ENCODE assay signal across 8 cellular contexts in genomic region chr17:64147110-64148016, GRCh38. TPM values are rescaled to one million over a fixed set of nuclear protein-coding genes. Genes with fewer than 3 reads are reported as not detected.
DNase-seq lines count a peak whose midpoint lies in the region; ATAC-seq and TF ChIP-seq lines count a peak whose summit lies in the region.

No MANE protein-coding gene starts in this region.

- no peaks in the 10 kb centered on the region for H3K79me2 ChIP-seq in smooth muscle cell (ENCODE audit: low read depth)

- TF ChIP-seq CTCF in esophagus muscularis mucosa (IDR thresholded peaks at IDR 0.05): no peak
- TF ChIP-seq CTCF in smooth muscle cell (IDR thresholded peaks at IDR 0.05; ENCODE audit: borderline replicate concordance, insufficient read depth, poor library complexity, severe bottlenecking): no peak
- no peak for TF ChIP-seq CTCF in omental fat pad (IDR thresholded peaks at IDR 0.05)
- TF ChIP-seq CTCF in CD14-positive monocyte (IDR thresholded peaks at IDR 0.05): no peak

- POLR2A ChIA-PET in activated CD4-positive, alpha-beta memory T cell treated with anti-CD3 and anti-CD28 coated beads for 36 hours (lab: Charles Lee): interaction anchor here (0.9 to 4.0 kb wide), 7 partner anchors 16 to 228 kb away, joined by 3 to 65 read pairs (median 9); partner anchors contain the start of genes ERN1 and TEX2
- POLR2A ChIA-PET in activated CD4-positive, alpha-beta memory T cell treated with anti-CD3 and anti-CD28 coated beads, Interleukin-2, amount 10 ng/mL, durations not matched to agents 7 days and 5 days (lab: Charles Lee): interaction anchor here (0.6 to 5.6 kb wide), 15 partner anchors 13 to 319 kb away, joined by 3 to 67 read pairs (median 8); partner anchors contain the start of genes CSHL1, ERN1, ICAM2 and TEX2

- no peaks in the 10 kb centered on the region for H3K27me3 ChIP-seq in esophagus muscularis mucosa
- H3K27me3 ChIP-seq in smooth muscle cell (ENCODE audit: low read depth): no peaks in the 10 kb centered on the region

- no peaks in the 10 kb centered on the region for H3K27me3 Mint-ChIP-seq in activated CD4-positive, alpha-beta memory T cell treated with anti-CD3 and anti-CD28 coated beads for 36 hours
- no peaks in the 10 kb centered on the region for H3K27me3 Mint-ChIP-seq in activated CD4-positive, alpha-beta memory T cell treated with anti-CD3 and anti-CD28 coated beads, Interleukin-2, amount 10 ng/mL, durations not matched to agents 7 days and 5 days
- H3K27me3 Mint-ChIP-seq in CD14-positive monocyte (ENCODE audit: low read depth in 3 of 3): no peaks in the 10 kb centered on the region

- H2AFZ ChIP-seq in smooth muscle cell (ENCODE audit: low read depth): no peak overlapping the region

- H4K20me1 ChIP-seq in smooth muscle cell (ENCODE audit: low read depth): peaks cover 10% of the 10 kb centered on the region

- H3K4me2 ChIP-seq in smooth muscle cell: peak overlapping the region; percentile 93

- H3K4me1 ChIP-seq in esophagus muscularis mucosa (peaks cover 22 to 37% (median 25%) of the 10 kb centered on the region in 4 donors), smooth muscle cell (ENCODE audit: low read depth) (peaks cover 10% of the 10 kb centered on the region)

- H3K9me3 ChIP-seq in esophagus muscularis mucosa (no peaks in the 10 kb centered on the region), smooth muscle cell (replicated peaks; ENCODE audit: low read depth) (no peaks in the 10 kb centered on the region)

- no peak for DNase-seq in activated CD4-positive, alpha-beta memory T cell treated with anti-CD3 and anti-CD28 coated beads for 36 hours
- DNase-seq in activated CD4-positive, alpha-beta memory T cell treated with anti-CD3 and anti-CD28 coated beads, Interleukin-2, amount 10 ng/mL, durations not matched to agents 7 days and 5 days: no peak
- DNase-seq in OCI-M1 (lab: John Stamatoyannopoulos, UW) (peak; percentile 73), esophagus muscularis mucosa (ENCODE audit: extremely low spot score) (no peak), smooth muscle cell (lab: John Stamatoyannopoulos, UW; ENCODE audit: unreplicated experiment) (no peak), omental fat pad (ENCODE audit: low spot score) (no peak), CD14-positive monocyte (ENCODE audit: low spot score) (no peak)

- peak overlapping the region; percentile 48 for H3K4me3 Mint-ChIP-seq in activated CD4-positive, alpha-beta memory T cell treated with anti-CD3 and anti-CD28 coated beads for 36 hours
- no peak overlapping the region for H3K4me3 Mint-ChIP-seq in activated CD4-positive, alpha-beta memory T cell treated with anti-CD3 and anti-CD28 coated beads, Interleukin-2, amount 10 ng/mL, durations not matched to agents 7 days and 5 days
- no peak overlapping the region for H3K4me3 Mint-ChIP-seq in CD14-positive monocyte

- H3K36me3 ChIP-seq in esophagus muscularis mucosa: peaks cover 0 to 28% (median 13%) of the 10 kb centered on the region in 4 donors
- peaks cover under 1% of the 10 kb centered on the region for H3K36me3 ChIP-seq in smooth muscle cell (ENCODE audit: low read depth)

- intact Hi-C loops in activated CD4-positive, alpha-beta memory T cell treated with anti-CD3 and anti-CD28 coated beads for 36 hours (cut with micrococcal nuclease): loop anchor here (5.0 kb wide), 2 partner anchors 70 to 350 kb away; partner anchors contain the start of gene POLG2
- intact Hi-C loops in esophagus muscularis mucosa (cut with DNase I) (loop anchor here (5.0 kb wide), 2 partner anchors 115 to 135 kb away; partner anchors contain the start of gene TEX2), CD14-positive monocyte (cut with micrococcal nuclease) (loop anchor here in 1 of 2 donors (5.0 kb wide), 3 partner anchors 35 to 135 kb away; partner anchors contain the start of gene TEX2)

- H3F3A ChIP-seq in smooth muscle cell (ENCODE audit: low read depth): peaks cover 22% of the 10 kb centered on the region

- H3K4me3 ChIP-seq in esophagus muscularis mucosa (peak overlapping the region; percentile 69 to 81 (median 79)), smooth muscle cell (peak overlapping the region; percentile 69)

- ATAC-seq in omental fat pad (ENCODE audit: low FRiP score) (no peak), HG03571 (IDR thresholded peaks at IDR 0.05; ENCODE audit: unreplicated experiment) (no peak)

- 58% methylated on average over 15 of the region's 15 CpGs for WGBS in esophagus muscularis mucosa
- WGBS in smooth muscle cell (ENCODE audit: low lambda C conversion rate): 46% methylated on average over 15 of the region's 15 CpGs

- H3K27ac ChIP-seq in esophagus muscularis mucosa (replicated peaks in 1 of 4) (peak overlapping the region; percentile 86 to 96 (median 93)), smooth muscle cell (ENCODE audit: low read depth) (peak overlapping the region; percentile 93)

- peak overlapping the region; percentile 87 for H3K9ac ChIP-seq in smooth muscle cell (ENCODE audit: low read depth)

- H3K36me3 Mint-ChIP-seq in activated CD4-positive, alpha-beta memory T cell treated with anti-CD3 and anti-CD28 coated beads for 36 hours: peaks cover 10% of the 10 kb centered on the region
- peaks cover 22% of the 10 kb centered on the region for H3K36me3 Mint-ChIP-seq in activated CD4-positive, alpha-beta memory T cell treated with anti-CD3 and anti-CD28 coated beads, Interleukin-2, amount 10 ng/mL, durations not matched to agents 7 days and 5 days (ENCODE audit: low read depth)
- peaks cover 19 to 25% of the 10 kb centered on the region in 2 donors for H3K36me3 Mint-ChIP-seq in CD14-positive monocyte

- no peak for TF ChIP-seq EP300 in esophagus muscularis mucosa (IDR thresholded peaks at IDR 0.05)

- H3K27ac Mint-ChIP-seq in activated CD4-positive, alpha-beta memory T cell treated with anti-CD3 and anti-CD28 coated beads for 36 hours: peak overlapping the region; percentile 64
- H3K27ac Mint-ChIP-seq in activated CD4-positive, alpha-beta memory T cell treated with anti-CD3 and anti-CD28 coated beads, Interleukin-2, amount 10 ng/mL, durations not matched to agents 7 days and 5 days: no peak overlapping the region
- H3K27ac Mint-ChIP-seq in CD14-positive monocyte: peak overlapping the region in 1 of 7 donors; percentile 70

- H3K4me1 Mint-ChIP-seq in activated CD4-positive, alpha-beta memory T cell treated with anti-CD3 and anti-CD28 coated beads for 36 hours (ENCODE audit: low read depth): peaks cover 23% of the 10 kb centered on the region
- peaks cover 25% of the 10 kb centered on the region for H3K4me1 Mint-ChIP-seq in activated CD4-positive, alpha-beta memory T cell treated with anti-CD3 and anti-CD28 coated beads, Interleukin-2, amount 10 ng/mL, durations not matched to agents 7 days and 5 days
- H3K4me1 Mint-ChIP-seq in CD14-positive monocyte: peaks cover 24% of the 10 kb centered on the region

- TF ChIP-seq POLR2A in esophagus muscularis mucosa (IDR thresholded peaks at IDR 0.05; ENCODE audit: low read depth): no peak

- no peaks in the 10 kb centered on the region for H3K9me3 Mint-ChIP-seq in activated CD4-positive, alpha-beta memory T cell treated with anti-CD3 and anti-CD28 coated beads for 36 hours
- no peaks in the 10 kb centered on the region for H3K9me3 Mint-ChIP-seq in activated CD4-positive, alpha-beta memory T cell treated with anti-CD3 and anti-CD28 coated beads, Interleukin-2, amount 10 ng/mL, durations not matched to agents 7 days and 5 days
- no peaks in the 10 kb centered on the region for H3K9me3 Mint-ChIP-seq in CD14-positive monocyte

- CTCF ChIA-PET in activated CD4-positive, alpha-beta memory T cell treated with anti-CD3 and anti-CD28 coated beads for 36 hours (lab: Charles Lee): interaction anchor here (1.0 to 6.1 kb wide), 4 partner anchors 88 to 272 kb away, joined by 3 to 45 read pairs (median 4); no protein-coding TSS in a partner anchor
- CTCF ChIA-PET in activated CD4-positive, alpha-beta memory T cell treated with anti-CD3 and anti-CD28 coated beads, Interleukin-2, amount 10 ng/mL, durations not matched to agents 7 days and 5 days (lab: Charles Lee): interaction anchor here (1.0 to 3.6 kb wide), 5 partner anchors 13 to 228 kb away, joined by 3 to 26 read pairs (median 5); no protein-coding TSS in a partner anchor

RNA-seq across cellular contexts. Expression of gene ERN1, which starts 17.4 kb away (rescaled TPM):
- total RNA-seq in activated CD4-positive, alpha-beta memory T cell treated with anti-CD3 and anti-CD28 coated beads for 36 hours: 10 to 100 TPM; 45.3 to 47.7 TPM
- total RNA-seq in activated CD4-positive, alpha-beta memory T cell treated with anti-CD3 and anti-CD28 coated beads, Interleukin-2, amount 10 ng/mL, durations not matched to agents 7 days and 5 days: 100 to 1,000 TPM; 126 to 128 TPM
- total RNA-seq in esophagus muscularis mucosa: 10 to 100 TPM in 1 of 4 donors, 1 to 10 TPM in 3; 6.2 to 11.2 (median 9.3) TPM
- 8.6 and 10.2 TPM in 2 replicates for total RNA-seq in smooth muscle cell
- polyA plus RNA-seq in smooth muscle cell: 9.0 and 17.2 TPM in 2 replicates
- 10 to 100 TPM; 14.6 to 54.4 (median 30.4) TPM for total RNA-seq in omental fat pad
- 10 to 100 TPM; 11.0 to 13.7 TPM for polyA plus RNA-seq in CD14-positive monocyte
